ENCODE assay signal across 1 cellular context in genomic region chr6:136526196-136526930, GRCh38.
TF ChIP-seq lines count a peak whose summit lies in the region.

No MANE protein-coding gene starts in this region.

TF ChIP-seq in K562, 482 proteins besides CTCF, POLR2A, EP300 and RAD21 (continued from another document and continues in another):
- no peak for TF ChIP-seq FOXP4 (CRISPR knock-in tag; IDR thresholded peaks at IDR 0.05; ENCODE audit: borderline replicate concordance)
- no peak for TF ChIP-seq ZNF780A (CRISPR knock-in tag; IDR thresholded peaks at IDR 0.05)
- no peak for TF ChIP-seq CHD7 (IDR thresholded peaks at IDR 0.05; ENCODE audit: low read depth, low read length)
- TF ChIP-seq ZNF282 (CRISPR knock-in tag; IDR thresholded peaks at IDR 0.05), result no peak
- TF ChIP-seq ZFP1 (CRISPR knock-in tag; IDR thresholded peaks at IDR 0.05), result 0 out of 2 replicates have a peak, but pooled peaks have one; percentile 25
- TF ChIP-seq ATF2 (CRISPR knock-in tag; IDR thresholded peaks at IDR 0.05), result no peak
- TF ChIP-seq JUN (IDR thresholded peaks at IDR 0.05; ENCODE audit: borderline replicate concordance, low read depth, low read length), result no peak
- TF ChIP-seq JUN (CRISPR knock-in tag; IDR thresholded peaks at IDR 0.05; ENCODE audit: borderline replicate concordance), result no peak
- no peak for TF ChIP-seq NCOA4 (IDR thresholded peaks at IDR 0.05; ENCODE audit: partially characterized antibody)
- no peak for TF ChIP-seq LEF1 (IDR thresholded peaks at IDR 0.05)
- no peak for TF ChIP-seq BRCA1 (IDR thresholded peaks at IDR 0.05)
- TF ChIP-seq BRCA1 (CRISPR knock-in tag; IDR thresholded peaks at IDR 0.05), result no peak
- TF ChIP-seq BRF2 (IDR thresholded peaks at IDR 0.05; ENCODE audit: borderline replicate concordance, insufficient read depth, insufficient read length), result no peak
- TF ChIP-seq ZBTB33 (CRISPR knock-in tag; IDR thresholded peaks at IDR 0.05), result no peak
- no peak for TF ChIP-seq MBD2 (IDR thresholded peaks at IDR 0.05; ENCODE audit: borderline replicate concordance, low read depth)
- TF ChIP-seq SAFB (IDR thresholded peaks at IDR 0.05; ENCODE audit: borderline replicate concordance, low read depth, low read length), result no peak
- no peak for TF ChIP-seq OTX1 (CRISPR knock-in tag; IDR thresholded peaks at IDR 0.05)
- no peak for TF ChIP-seq SUPT5H (IDR thresholded peaks at IDR 0.05)
- TF ChIP-seq SAP30 (IDR thresholded peaks at IDR 0.05; ENCODE audit: borderline replicate concordance, insufficient read depth, low read depth, low read length, poor library complexity, severe bottlenecking), result no peak
- no peak for TF ChIP-seq FOXJ2 (tag; IDR thresholded peaks at IDR 0.05)
- TF ChIP-seq NFE2L1 (tag; IDR thresholded peaks at IDR 0.05; ENCODE audit: borderline replicate concordance, low read depth), result no peak
- TF ChIP-seq BRD4 (IDR thresholded peaks at IDR 0.05), result no peak
- TF ChIP-seq VEZF1 (CRISPR knock-in tag; IDR thresholded peaks at IDR 0.05), result no peak
- no peak for TF ChIP-seq HMG20B (CRISPR knock-in tag; IDR thresholded peaks at IDR 0.05)
- no peak for TF ChIP-seq TRIM25 (IDR thresholded peaks at IDR 0.05; ENCODE audit: borderline replicate concordance)
- peak; percentile 48 for TF ChIP-seq RFX1 (IDR thresholded peaks at IDR 0.05)
- TF ChIP-seq XRCC5 (IDR thresholded peaks at IDR 0.05; ENCODE audit: low read depth, low read length), result no peak
- no peak for TF ChIP-seq ZNF584 (CRISPR knock-in tag; IDR thresholded peaks at IDR 0.05; ENCODE audit: low read depth)
- no peak for TF ChIP-seq IFI16 (CRISPR knock-in tag; IDR thresholded peaks at IDR 0.05)
- no peak for TF ChIP-seq ZBTB11 (CRISPR knock-in tag; IDR thresholded peaks at IDR 0.05)
- TF ChIP-seq ZNF24 (IDR thresholded peaks at IDR 0.05), result no peak
- TF ChIP-seq RBM15 (IDR thresholded peaks at IDR 0.05; ENCODE audit: insufficient read depth, low read length), result no peak
